In the genomic region with DNA sequence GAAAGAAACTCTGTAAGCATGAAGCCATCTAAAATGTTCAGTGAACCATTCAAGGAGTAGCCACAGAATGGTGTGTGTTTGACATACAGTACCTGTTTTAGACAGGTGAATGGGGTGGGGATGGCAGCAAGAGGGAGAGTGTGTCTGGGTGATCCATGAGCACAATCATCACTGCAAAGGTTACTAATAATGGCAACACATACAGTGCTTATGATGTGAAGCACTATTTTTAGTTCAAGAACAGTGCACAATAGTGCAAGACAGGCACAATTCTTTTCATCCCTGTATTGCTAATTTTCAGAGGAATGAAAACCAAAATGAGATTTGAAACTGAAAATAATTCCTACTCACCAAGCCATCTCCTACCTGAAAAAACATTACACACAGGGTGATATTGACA, we compare ENCODE assay signal across 24 cellular contexts. TPM values are rescaled to one million over a fixed set of nuclear protein-coding genes. Genes with fewer than 3 reads are reported as not detected.
DNase-seq lines count a peak whose midpoint lies in the region; ATAC-seq and TF ChIP-seq lines count a peak whose summit lies in the region.
"Had no signal": no experiment of that assay in that cellular context is flagged by ENCODE, and none has a peak within 500 bp of the region (broad histone marks: within the 10 kb centered on the region; RNA-seq: fewer than 3 reads in every experiment).

No MANE protein-coding gene starts in this region.

- H3K9me2 ChIP-seq in OCI-LY1 (ENCODE audit: low read depth, low read length), result no peaks in the 10 kb centered on the region

- no peak overlapping the region for H2AFZ ChIP-seq in OCI-LY1 (ENCODE audit: low read length)
- H2AFZ ChIP-seq: PC-9 had no signal

- peak overlapping the region; percentile 62 for H3K4me2 ChIP-seq in BLaER1
- peak overlapping the region; percentile 48 for H3K4me2 ChIP-seq in OCI-LY1 (ENCODE audit: low read length)
- H3K4me2 ChIP-seq: KMS-11, PC-9 had no signal

- H3K27ac ChIP-seq in BLaER1 (no peak overlapping the region), OCI-LY1 (ENCODE audit: low read depth, low read length, poor library complexity, severe bottlenecking) (peak overlapping the region; percentile 92)
- H3K27ac ChIP-seq: 22Rv1, KMS-11, PC-9, SJSA1 had no signal

- peaks cover 32% of the 10 kb centered on the region; the same call in 1 of the 2 replicates for H4K20me1 ChIP-seq in BLaER1
- H4K20me1 ChIP-seq in OCI-LY1 (ENCODE audit: insufficient read depth, low read length), result no peaks in the 10 kb centered on the region

- H3K9me3 Mint-ChIP-seq in glutamatergic neuron (ENCODE audit: unreplicated experiment), result peaks cover 7% of the 10 kb centered on the region
- H3K9me3 Mint-ChIP-seq: CD4-positive, CD25-positive, alpha-beta regulatory T cell; IgD-negative memory B cell had no signal

- peaks cover 32% of the 10 kb centered on the region for H3K4me1 Mint-ChIP-seq in glutamatergic neuron (ENCODE audit: low read depth, unreplicated experiment)

- H3K27me3 ChIP-seq in BLaER1, result no peaks in the 10 kb centered on the region
- no peaks in the 10 kb centered on the region for H3K27me3 ChIP-seq in OCI-LY1 (ENCODE audit: insufficient read depth, low read length)
- H3K27me3 ChIP-seq: SJSA1 had no signal

- H3K36me3 Mint-ChIP-seq in glutamatergic neuron (ENCODE audit: unreplicated experiment), result no peaks in the 10 kb centered on the region
- H3K36me3 Mint-ChIP-seq: CD4-positive, CD25-positive, alpha-beta regulatory T cell; IgD-negative memory B cell had no signal

- peak overlapping the region; percentile 30 for H3K4me3 Mint-ChIP-seq in glutamatergic neuron (ENCODE audit: unreplicated experiment)
- H3K4me3 Mint-ChIP-seq: CD4-positive, CD25-positive, alpha-beta regulatory T cell; IgD-negative memory B cell had no signal

- H3K4me1 ChIP-seq in BLaER1 (peaks cover 57% of the 10 kb centered on the region), OCI-LY1 (ENCODE audit: insufficient read depth, low read length, severe bottlenecking) (peaks cover 63% of the 10 kb centered on the region)

- no peaks in the 10 kb centered on the region for H3K9me3 ChIP-seq in BLaER1
- H3K9me3 ChIP-seq in OCI-LY1 (ENCODE audit: low read length), result no peaks in the 10 kb centered on the region
- H3K9me3 ChIP-seq: SJSA1 had no signal

- no peak overlapping the region for H3K9ac ChIP-seq in BLaER1
- H3K9ac ChIP-seq in OCI-LY1 (ENCODE audit: low read length), result peak overlapping the region; percentile 47; the same call in 1 of the 2 replicates
- H3K9ac ChIP-seq: KMS-11 had no signal

- TF ChIP-seq CTCF in OCI-LY1 (IDR thresholded peaks at IDR 0.05; ENCODE audit: low read length) (no peak), glutamatergic neuron (IDR thresholded peaks at IDR 0.05; ENCODE audit: partially characterized antibody, unreplicated experiment) (no peak)

- H3K36me3 ChIP-seq in BLaER1 (peaks cover 24% of the 10 kb centered on the region), OCI-LY1 (ENCODE audit: insufficient read depth, low read length) (peaks cover 18% of the 10 kb centered on the region; the same call in 1 of the 2 replicates)
- H3K36me3 ChIP-seq: SJSA1 had no signal

- ATAC-seq in GM21717 (IDR thresholded peaks at IDR 0.05; ENCODE audit: unreplicated experiment), result no peak
- ATAC-seq: HCT116, Right ventricle myocardium inferior had no signal

- H3K27ac Mint-ChIP-seq in glutamatergic neuron (ENCODE audit: unreplicated experiment), result peak overlapping the region; percentile 75
- H3K27ac Mint-ChIP-seq: CD4-positive, CD25-positive, alpha-beta regulatory T cell had no signal

- 0 out of 2 replicates have a peak, but pooled peaks cover 2% of the 10 kb centered on the region for H3K79me2 ChIP-seq in OCI-LY1 (ENCODE audit: insufficient read depth, low read length)

- DNase-seq in activated effector memory CD4-positive, alpha-beta T cell treated with anti-CD3 and anti-CD28 coated beads, Interleukin-2, amount 50 U/mL, for 16 hours, result peak; percentile 19
- no peak for DNase-seq in activated effector memory CD4-positive, alpha-beta T cell treated with Interleukin-2 at 50 U/mL for 16 hours
- DNase-seq in glutamatergic neuron, result no peak
- no peak for DNase-seq in activated naive CD4-positive, alpha-beta T cell treated with anti-CD3 and anti-CD28 coated beads, Interleukin-2, amount 50 U/mL, for 16 hours
- DNase-seq in activated CD4-positive, CD25-positive, alpha-beta regulatory T cell (lab: John Stamatoyannopoulos, UW), result no peak
- DNase-seq: CD4-positive, CD25-positive, alpha-beta regulatory T cell; NCI-H1092; NCI-H1436; NCI-H187; NCI-H2081 treated with DMSO at 0.1 percent for 48 hours; NCI-H2171; NCI-H345; NCI-H510A treated with DMSO at 0.1 percent for 48 hours; NCI-H774; PC-9 had no signal

- no peaks in the 10 kb centered on the region; the same call in 1 of the 2 replicates for H3F3A ChIP-seq in OCI-LY1 (ENCODE audit: insufficient read depth, low read length)

- H3K4me3 ChIP-seq in BLaER1 (no peak overlapping the region), OCI-LY1 (ENCODE audit: low read depth, low read length, poor library complexity, severe bottlenecking) (peak overlapping the region; percentile 26)
- H3K4me3 ChIP-seq: PC-9, SJSA1 had no signal

- H3K27me3 Mint-ChIP-seq in glutamatergic neuron (ENCODE audit: unreplicated experiment), result peaks cover 3% of the 10 kb centered on the region
- H3K27me3 Mint-ChIP-seq: CD4-positive, CD25-positive, alpha-beta regulatory T cell; IgD-negative memory B cell had no signal

RNA-seq across cellular contexts. Expression of gene BEND3, which starts 14.1 kb away (rescaled TPM):
- total RNA-seq in glutamatergic neuron (ENCODE audit: unreplicated experiment), result 10.9 TPM
